In the genomic region with DNA sequence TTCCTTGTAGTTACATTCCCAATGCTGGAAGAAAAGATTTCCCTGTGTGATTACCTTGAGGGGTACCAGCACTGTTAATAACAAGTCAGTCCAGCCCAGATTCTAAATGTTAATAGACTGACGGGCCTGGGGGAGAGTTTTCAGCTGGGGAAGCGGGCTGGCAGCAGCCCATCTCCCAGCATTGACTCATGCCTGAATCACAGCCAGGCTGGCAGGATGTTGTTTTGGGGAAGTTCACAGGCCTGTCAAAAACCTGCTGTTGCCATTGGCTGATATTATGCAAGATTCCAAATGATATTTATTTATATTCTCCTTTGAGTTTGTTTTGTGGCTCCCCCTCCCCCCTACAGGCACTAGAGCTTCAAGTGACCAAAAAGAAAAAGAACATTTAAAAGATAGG, we compare ENCODE assay signal across 11 cellular contexts.
DNase-seq lines count a peak whose midpoint lies in the region; ATAC-seq and TF ChIP-seq lines count a peak whose summit lies in the region.
"Had no signal": no experiment of that assay in that cellular context is flagged by ENCODE, and none has a peak within 500 bp of the region (broad histone marks: within the 10 kb centered on the region; RNA-seq: fewer than 3 reads in every experiment).

No MANE protein-coding gene starts in this region.

- BruUV-seq in PC-3 (replicated peaks; lab: Mats Ljungman, UMichigan) = no TSS peak

- no peaks in the 10 kb centered on the region for H3K9me2 ChIP-seq in PC-3 (replicated peaks; ENCODE audit: low read length)

- H3K27me3 Mint-ChIP-seq in CD14-positive monocyte (ENCODE audit: low read depth in 3 of 3) = peaks cover 3 to 5% (median 4%) of the 10 kb centered on the region in 3 donors
- no peaks in the 10 kb centered on the region for H3K27me3 Mint-ChIP-seq in activated CD8-positive, alpha-beta memory T cell treated with anti-CD3 and anti-CD28 coated beads, Interleukin-2, amount 10 ng/mL, durations not matched to agents 7 days and 5 days
- peaks cover 17 to 26% of the 10 kb centered on the region in 2 donors for H3K27me3 Mint-ChIP-seq in effector memory CD8-positive, alpha-beta T cell
- no peaks in the 10 kb centered on the region for H3K27me3 Mint-ChIP-seq in T-helper 2 cell treated with Interferon-gamma antibody and Interleukin-4, amounts not matched to agents 5 μg/mL and 100 μg/mL, for 36 hours (ENCODE audit: low read depth)

- no peaks in the 10 kb centered on the region for H3K79me2 ChIP-seq in PC-3 (ENCODE audit: low read length)

- no peaks in the 10 kb centered on the region for H3F3A ChIP-seq in PC-3 (ENCODE audit: low read length, unreplicated experiment)

- no peak overlapping the region for H3K9ac ChIP-seq in PC-3 (ENCODE audit: low read length)

- H3K36me3 Mint-ChIP-seq in CD14-positive monocyte = no peaks in the 10 kb centered on the region
- no peaks in the 10 kb centered on the region for H3K36me3 Mint-ChIP-seq in activated CD8-positive, alpha-beta memory T cell treated with anti-CD3 and anti-CD28 coated beads, Interleukin-2, amount 10 ng/mL, durations not matched to agents 7 days and 5 days
- no peaks in the 10 kb centered on the region for H3K36me3 Mint-ChIP-seq in effector memory CD8-positive, alpha-beta T cell (ENCODE audit: insufficient read depth)
- H3K36me3 Mint-ChIP-seq in T-helper 2 cell treated with Interferon-gamma antibody and Interleukin-4, amounts not matched to agents 5 μg/mL and 100 μg/mL, for 36 hours (ENCODE audit: low read depth) = no peaks in the 10 kb centered on the region

- no peak overlapping the region for H3K4me3 ChIP-seq in PC-3 (ENCODE audit: low read length)
- no peak overlapping the region for H3K4me3 ChIP-seq in epithelial cell of esophagus (ENCODE audit: low read length)

- no peak for TF ChIP-seq CTCF in CD14-positive monocyte (IDR thresholded peaks at IDR 0.05)
- no peak for TF ChIP-seq CTCF in PC-3 (conservative IDR thresholded peaks at IDR 0.05; ENCODE audit: low read depth, low read length)
- no peak for TF ChIP-seq CTCF in epithelial cell of esophagus (IDR thresholded peaks at IDR 0.05; ENCODE audit: insufficient read depth, low read depth, low read length, missing control alignments)

- H3K4me3 Mint-ChIP-seq in CD14-positive monocyte = peak overlapping the region in 1 of 2 donors; percentile 75
- H3K4me3 Mint-ChIP-seq in activated CD8-positive, alpha-beta memory T cell treated with anti-CD3 and anti-CD28 coated beads, Interleukin-2, amount 10 ng/mL, durations not matched to agents 7 days and 5 days = no peak overlapping the region
- H3K4me3 Mint-ChIP-seq in effector memory CD8-positive, alpha-beta T cell = no peak overlapping the region
- no peak overlapping the region for H3K4me3 Mint-ChIP-seq in T-helper 2 cell treated with Interferon-gamma antibody and Interleukin-4, amounts not matched to agents 5 μg/mL and 100 μg/mL, for 36 hours
- H3K4me3 Mint-ChIP-seq: T-helper 1 cell treated with Interleukin-12 subunit alpha and Interleukin-12 subunit beta and Interleukin-4 antibody, amounts not matched to agents 30 μg/mL and 1 μg/mL, for 36 hours had no signal

- H3K27ac Mint-ChIP-seq in CD14-positive monocyte = peak overlapping the region in 6 of 7 donors; percentile 83 to 96 (median 88)
- no peak overlapping the region for H3K27ac Mint-ChIP-seq in activated CD8-positive, alpha-beta memory T cell treated with anti-CD3 and anti-CD28 coated beads, Interleukin-2, amount 10 ng/mL, durations not matched to agents 7 days and 5 days
- H3K27ac Mint-ChIP-seq in effector memory CD8-positive, alpha-beta T cell = no peak overlapping the region
- no peak overlapping the region for H3K27ac Mint-ChIP-seq in T-helper 2 cell treated with Interferon-gamma antibody and Interleukin-4, amounts not matched to agents 5 μg/mL and 100 μg/mL, for 36 hours
- H3K27ac Mint-ChIP-seq: T-helper 1 cell treated with Interleukin-12 subunit alpha and Interleukin-12 subunit beta and Interleukin-4 antibody, amounts not matched to agents 30 μg/mL and 1 μg/mL, for 36 hours had no signal

- CTCF ChIA-PET in PC-3 (lab: Charles Lee) = no interaction called here
- CTCF ChIA-PET in activated CD8-positive, alpha-beta memory T cell treated with anti-CD3 and anti-CD28 coated beads, Interleukin-2, amount 10 ng/mL, durations not matched to agents 7 days and 5 days (lab: Charles Lee) = no interaction called here

- H3K27ac ChIP-seq in PC-3 (ENCODE audit: low read length) = no peak overlapping the region

- POLR2A ChIA-PET in PC-3 (lab: Charles Lee; ENCODE audit: unreplicated experiment) = no interaction called here

- no peaks in the 10 kb centered on the region for H3K9me3 ChIP-seq in PC-3 (ENCODE audit: low read length)

- H3K9me3 Mint-ChIP-seq in CD14-positive monocyte = peaks cover 0 to 2% (median 0%) of the 10 kb centered on the region in 7 donors
- H3K9me3 Mint-ChIP-seq in activated CD8-positive, alpha-beta memory T cell treated with anti-CD3 and anti-CD28 coated beads, Interleukin-2, amount 10 ng/mL, durations not matched to agents 7 days and 5 days (ENCODE audit: low read depth) = no peaks in the 10 kb centered on the region
- H3K9me3 Mint-ChIP-seq in effector memory CD8-positive, alpha-beta T cell = no peaks in the 10 kb centered on the region
- no peaks in the 10 kb centered on the region for H3K9me3 Mint-ChIP-seq in T-helper 2 cell treated with Interferon-gamma antibody and Interleukin-4, amounts not matched to agents 5 μg/mL and 100 μg/mL, for 36 hours
- H3K9me3 Mint-ChIP-seq: T-helper 1 cell treated with Interleukin-12 subunit alpha and Interleukin-12 subunit beta and Interleukin-4 antibody, amounts not matched to agents 30 μg/mL and 1 μg/mL, for 36 hours had no signal

- peaks cover 28% of the 10 kb centered on the region for H3K4me1 ChIP-seq in PC-3 (ENCODE audit: insufficient read depth, low read length)

- peak overlapping the region; percentile 50 for H3K4me2 ChIP-seq in PC-3 (ENCODE audit: low read length)

- H2AFZ ChIP-seq in PC-3 (ENCODE audit: low read length) = no peak overlapping the region

- DNase-seq in CD14-positive monocyte (ENCODE audit: low spot score) (peak; percentile 52), PC-3 (peak; percentile 80), epithelial cell of esophagus (ENCODE audit: low read depth) (peak; percentile 83), myocyte (ENCODE audit: low read depth) (peak; percentile 29)
- no peak for DNase-seq in activated CD8-positive, alpha-beta memory T cell treated with anti-CD3 and anti-CD28 coated beads, Interleukin-2, amount 10 ng/mL, durations not matched to agents 7 days and 5 days
- DNase-seq in effector memory CD8-positive, alpha-beta T cell = no peak
- no peak for DNase-seq in T-helper 2 cell treated with Interferon-gamma antibody and Interleukin-4, amounts not matched to agents 5 μg/mL and 100 μg/mL, for 36 hours (ENCODE audit: low spot score)
- DNase-seq: DND-41; stimulated activated CD4-positive, alpha-beta T cell treated with anti-CD3 and anti-CD28 coated beads, Interleukin-4, amount 100 ng/mL, for 24 hours had no signal

- peaks cover 19% of the 10 kb centered on the region for H3K27me3 ChIP-seq in PC-3 (ENCODE audit: low read length)

- ATAC-seq in PC-3 = peak; percentile 53; the same call in 1 of the 2 replicates
- ATAC-seq in activated CD8-positive, alpha-beta memory T cell treated with anti-CD3 and anti-CD28 coated beads, Interleukin-2, amount 10 ng/mL, durations not matched to agents 7 days and 5 days = no peak
- no peak for ATAC-seq in HG03354 (IDR thresholded peaks at IDR 0.05; ENCODE audit: poor library complexity, severe bottlenecking, unreplicated experiment)
- no peak for ATAC-seq in effector memory CD8-positive, alpha-beta T cell (replicated peaks)

- H3K36me3 ChIP-seq in PC-3 (ENCODE audit: low read depth, low read length) = no peaks in the 10 kb centered on the region

- peaks cover 12% of the 10 kb centered on the region for H3K4me1 Mint-ChIP-seq in CD14-positive monocyte
- no peaks in the 10 kb centered on the region for H3K4me1 Mint-ChIP-seq in activated CD8-positive, alpha-beta memory T cell treated with anti-CD3 and anti-CD28 coated beads, Interleukin-2, amount 10 ng/mL, durations not matched to agents 7 days and 5 days
- no peaks in the 10 kb centered on the region for H3K4me1 Mint-ChIP-seq in effector memory CD8-positive, alpha-beta T cell (ENCODE audit: low read depth in 2 of 2)
- H3K4me1 Mint-ChIP-seq in T-helper 2 cell treated with Interferon-gamma antibody and Interleukin-4, amounts not matched to agents 5 μg/mL and 100 μg/mL, for 36 hours (ENCODE audit: low read depth) = no peaks in the 10 kb centered on the region

- no peaks in the 10 kb centered on the region for H4K20me1 ChIP-seq in PC-3 (ENCODE audit: low read length)

- intact Hi-C loops in CD14-positive monocyte (cut with micrococcal nuclease) (no loop called here), PC-3 (cut with micrococcal nuclease) (no loop called here)

Comparison
In these comparisons a context has a peak if more than half of its experiments do, and no peak if none do; other contexts are left out.
1. DNase-seq: peak in CD14-positive monocyte (single experiment), PC-3 (single experiment), epithelial cell of esophagus (single experiment) and myocyte (single experiment); none in activated CD8-positive, alpha-beta memory T cell treated with anti-CD3 and anti-CD28 coated beads, Interleukin-2, amount 10 ng/mL, durations not matched to agents 7 days and 5 days (single experiment), effector memory CD8-positive, alpha-beta T cell (0 of 3) and T-helper 2 cell treated with Interferon-gamma antibody and Interleukin-4, amounts not matched to agents 5 μg/mL and 100 μg/mL, for 36 hours (single experiment).
2. H3K27ac Mint-ChIP-seq: peak in CD14-positive monocyte (6 of 7); none in activated CD8-positive, alpha-beta memory T cell treated with anti-CD3 and anti-CD28 coated beads, Interleukin-2, amount 10 ng/mL, durations not matched to agents 7 days and 5 days (single experiment), effector memory CD8-positive, alpha-beta T cell (0 of 2) and T-helper 2 cell treated with Interferon-gamma antibody and Interleukin-4, amounts not matched to agents 5 μg/mL and 100 μg/mL, for 36 hours (single experiment).